24 cellular contexts compared by ENCODE assay signal in genomic region chr3:34238407-34238806, GRCh38.
"Had no signal": no experiment of that assay in that cellular context is flagged by ENCODE, and none has a peak within 500 bp of the region (broad histone marks: within the 10 kb centered on the region; RNA-seq: fewer than 3 reads in every experiment).

No MANE protein-coding gene starts in this region.

- ATAC-seq: activated CD8-positive, alpha-beta T cell treated with anti-CD3 and anti-CD28 coated beads, Interleukin-2, amount 10 ng/mL, durations not matched to agents 7 days and 5 days; activated naive CD8-positive, alpha-beta T cell treated with anti-CD3 and anti-CD28 coated beads, Interleukin-2, amount 50 U/mL, for 24 hours; Panc1 had no signal

- H3K4me3 ChIP-seq: SJSA1 had no signal

- DNase-seq: activated CD4-positive, alpha-beta T cell treated with anti-CD3 and anti-CD28 coated beads, Interleukin-2, amount 10 ng/mL, durations not matched to agents 7 days and 5 days; activated CD4-positive, alpha-beta T cell treated with anti-CD3 and anti-CD28 coated beads, Interleukin-2, amount 50 U/mL, for 48 hours; activated CD8-positive, alpha-beta T cell treated with anti-CD3 and anti-CD28 coated beads, Interleukin-2, amount 10 ng/mL, durations not matched to agents 7 days and 5 days; activated gamma-delta T cell treated with Interleukin-2 at 50 U/mL for 16 hours; activated naive CD4-positive, alpha-beta T cell treated with anti-CD3 and anti-CD28 coated beads for 36 hours; activated naive CD8-positive, alpha-beta T cell treated with anti-CD3 and anti-CD28 coated beads, Interleukin-2, amount 50 U/mL, for 24 hours; activated T-cell treated with anti-CD3 and anti-CD28 coated beads, Interleukin-2, amount 50 U/mL, for 24 hours; anterior cingulate cortex; caudate nucleus; cerebellar nuclear complex; MV-4-11; NCI-H1092; NCI-H1436 treated with DMSO at 0.1 percent for 48 hours; NCI-H1694 treated with DMSO at 0.1 percent for 48 hours; NCI-H2029 treated with DMSO at 0.1 percent for 48 hours; NCI-H2107; NCI-H2171; NCI-H510A; NCI-H526; NCI-H748 treated with DMSO at 0.1 percent for 48 hours; SHP77; SK-N-SH had no signal

- H3K4me1 ChIP-seq: SJSA1 had no signal

- H3K27me3 ChIP-seq: SJSA1 had no signal

- H3K9me3 ChIP-seq: SJSA1, SK-N-SH had no signal

- H3K36me3 ChIP-seq: SJSA1 had no signal
